24 cellular contexts compared by ENCODE assay signal in the genomic region with DNA sequence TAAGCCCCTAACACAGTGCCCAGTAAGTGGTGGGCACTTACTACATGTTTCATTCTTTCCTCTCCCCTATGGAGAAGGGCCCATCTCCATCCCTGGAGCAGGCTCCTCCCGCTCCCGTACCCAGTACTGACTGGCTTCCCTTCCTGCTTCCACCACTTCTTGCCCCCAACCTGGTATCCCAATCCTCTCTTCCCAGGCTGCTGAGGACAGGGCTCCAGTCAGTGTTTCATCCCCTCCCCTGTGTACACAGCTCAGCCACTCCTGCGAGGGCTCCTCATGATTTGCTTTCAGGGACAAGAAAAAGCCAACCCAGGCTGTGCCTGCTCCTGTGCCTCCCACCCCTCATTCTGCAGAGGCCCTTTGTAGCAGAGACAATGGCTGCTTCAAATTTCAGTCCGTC. TPM values are rescaled to one million over a fixed set of nuclear protein-coding genes. Genes with fewer than 3 reads are reported as not detected.
DNase-seq lines count a peak whose midpoint lies in the region; ATAC-seq, FAIRE-seq and TF ChIP-seq lines count a peak whose summit lies in the region.
"Had no signal": no experiment of that assay in that cellular context is flagged by ENCODE, and none has a peak within 500 bp of the region (broad histone marks: within the 10 kb centered on the region; RNA-seq: fewer than 3 reads in every experiment).

No MANE protein-coding gene starts in this region.

- H3K27ac Mint-ChIP-seq in T-helper 17 cell: peak overlapping the region; percentile 37
- peak overlapping the region; percentile 13 for H3K27ac Mint-ChIP-seq in osteocyte (ENCODE audit: unreplicated experiment)
- H3K27ac Mint-ChIP-seq in activated naive CD4-positive, alpha-beta T cell treated with anti-CD3 and anti-CD28 coated beads, Interleukin-2, amount 50 U/mL, for 72 hours: no peak overlapping the region
- H3K27ac Mint-ChIP-seq: CD14-positive monocyte; CD8-positive, alpha-beta T cell had no signal

- H3K4me2 ChIP-seq in endothelial cell of umbilical vein (ENCODE audit: insufficient read depth, low read length): no peak overlapping the region
- H3K4me2 ChIP-seq: BLaER1 had no signal

- POLR2A ChIA-PET in endothelial cell of umbilical vein (lab: Charles Lee): no interaction called here

- no peak for TF ChIP-seq POLR2A in endothelial cell of umbilical vein (IDR thresholded peaks at IDR 0.05; ENCODE audit: low read depth, low read length)

- H3K36me3 ChIP-seq in endothelial cell of umbilical vein (ENCODE audit: control insufficient read depth in 2 of 2, extremely low read depth in 1 of 2, insufficient read depth in 2 of 2, low read length in 2 of 2): no peaks in the 10 kb centered on the region
- H3K36me3 ChIP-seq: BLaER1, HAP-1 had no signal

- H3K4me1 Mint-ChIP-seq in T-helper 17 cell (peaks cover 19% of the 10 kb centered on the region), osteocyte (ENCODE audit: unreplicated experiment) (peaks cover 23% of the 10 kb centered on the region)

- no peak overlapping the region for H3K27ac ChIP-seq in endothelial cell of umbilical vein (ENCODE audit: insufficient read depth, low read depth, low read length)
- H3K27ac ChIP-seq: BLaER1, HL-60 had no signal

- no TSS peak for BruUV-seq in endothelial cell of umbilical vein (replicated peaks; lab: Mats Ljungman, UMichigan)

- H3K36me3 Mint-ChIP-seq in T-helper 17 cell (ENCODE audit: low read depth) (peaks cover 2% of the 10 kb centered on the region), osteocyte (ENCODE audit: unreplicated experiment) (no peaks in the 10 kb centered on the region)
- no peaks in the 10 kb centered on the region for H3K36me3 Mint-ChIP-seq in activated naive CD4-positive, alpha-beta T cell treated with anti-CD3 and anti-CD28 coated beads, Interleukin-2, amount 50 U/mL, for 72 hours
- H3K36me3 Mint-ChIP-seq: CD14-positive monocyte; CD8-positive, alpha-beta T cell had no signal

- intact Hi-C loops in endothelial cell of umbilical vein (cut with micrococcal nuclease): loop anchor here (5.0 kb wide), 1 partner anchor 232 kb away; no protein-coding TSS in a partner anchor

- H3K9me3 Mint-ChIP-seq in osteocyte (ENCODE audit: unreplicated experiment): no peaks in the 10 kb centered on the region
- no peaks in the 10 kb centered on the region for H3K9me3 Mint-ChIP-seq in activated naive CD4-positive, alpha-beta T cell treated with anti-CD3 and anti-CD28 coated beads, Interleukin-2, amount 50 U/mL, for 72 hours
- H3K9me3 Mint-ChIP-seq: CD14-positive monocyte; CD8-positive, alpha-beta T cell had no signal

- peaks cover 16% of the 10 kb centered on the region for H3K4me1 ChIP-seq in endothelial cell of umbilical vein (ENCODE audit: control insufficient read depth, extremely low read depth, insufficient read depth, low read length)

- H4K20me1 ChIP-seq in endothelial cell of umbilical vein (replicated peaks; ENCODE audit: control insufficient read depth, extremely low read depth, insufficient read depth, low read length): no peaks in the 10 kb centered on the region
- H4K20me1 ChIP-seq: BLaER1 had no signal

- no peak overlapping the region for H3K9ac ChIP-seq in endothelial cell of umbilical vein (replicated peaks; ENCODE audit: extremely low read depth, insufficient read depth, low read length)
- H3K9ac ChIP-seq: BLaER1 had no signal

- peaks cover 55% of the 10 kb centered on the region for H3K27me3 Mint-ChIP-seq in T-helper 17 cell
- peaks cover 9% of the 10 kb centered on the region for H3K27me3 Mint-ChIP-seq in osteocyte (ENCODE audit: unreplicated experiment)

- CTCF ChIA-PET in endothelial cell of umbilical vein (lab: Charles Lee): interaction anchor here (14.5 kb wide), 1 partner anchor 70 kb away, joined by 1121 read pairs; no protein-coding TSS in a partner anchor

- no peaks in the 10 kb centered on the region for H3K9me1 ChIP-seq in endothelial cell of umbilical vein (replicated peaks; ENCODE audit: control insufficient read depth, extremely low read depth, insufficient read depth, low read length)

- dilution Hi-C loops in endothelial cell of umbilical vein (cut with MboI; ENCODE audit: extremely low pct_ligation_motif_present, low sequenced_read_pairs): no loop called here

- H3K79me2 ChIP-seq in endothelial cell of umbilical vein (ENCODE audit: control insufficient read depth, insufficient read depth, low read length): no peaks in the 10 kb centered on the region

- H3K9me3 ChIP-seq in T-helper 17 cell (ENCODE audit: control insufficient read depth, low read length, poor library complexity, severe bottlenecking): no peaks in the 10 kb centered on the region
- no peaks in the 10 kb centered on the region for H3K9me3 ChIP-seq in endothelial cell of umbilical vein (replicated peaks; ENCODE audit: control insufficient read depth, insufficient read depth, low read length)
- H3K9me3 ChIP-seq: BLaER1, HAP-1 had no signal

- no peak overlapping the region for H2AFZ ChIP-seq in endothelial cell of umbilical vein (ENCODE audit: low read depth, low read length)

- FAIRE-seq in endothelial cell of umbilical vein (lab: Jason Lieb, UNC): no peak
- no peak for FAIRE-seq in frontal cortex (lab: Jason Lieb, UNC)
- FAIRE-seq: GM12878 had no signal

- ATAC-seq in T-helper 17 cell (no peak), HG02970 (IDR thresholded peaks at IDR 0.05; ENCODE audit: low FRiP score, unreplicated experiment) (no peak)
- ATAC-seq in activated naive CD4-positive, alpha-beta T cell treated with anti-CD3 and anti-CD28 coated beads, Interleukin-2, amount 50 U/mL, for 72 hours: no peak
- ATAC-seq: CD8-positive, alpha-beta T cell; GM12878 had no signal

- peaks cover 5 to 7% of the 10 kb centered on the region in 2 experiments for H3K27me3 ChIP-seq in endothelial cell of umbilical vein (ENCODE audit: control insufficient read depth in 2 of 2, insufficient read depth in 2 of 2, low read length in 2 of 2)
- H3K27me3 ChIP-seq: BLaER1 had no signal

- peak; percentile 42 for DNase-seq in activated CD8-positive, alpha-beta memory T cell treated with anti-CD3 and anti-CD28 coated beads, Interleukin-2, amount 50 U/mL, for 48 hours
- DNase-seq in activated CD8-positive, alpha-beta memory T cell treated with anti-CD3 and anti-CD28 coated beads, Interleukin-2, amount 50 U/mL, for 4 hours: no peak
- DNase-seq in T-helper 17 cell (no peak), endothelial cell of umbilical vein (ENCODE audit: low read depth, low spot score) (no peak), osteocyte (ENCODE audit: extremely low spot score, unreplicated experiment) (no peak), frontal cortex (ENCODE audit: low spot score in 2 of 2) (no peak)
- no peak for DNase-seq in activated naive CD4-positive, alpha-beta T cell treated with anti-CD3 and anti-CD28 coated beads, Interleukin-2, amount 50 U/mL, for 72 hours (ENCODE audit: low spot score in 2 of 2)
- DNase-seq: 8988T; Calu3; CD8-positive, alpha-beta T cell; DMS 273 treated with DMSO at 0.1 percent for 48 hours; DMS53; DND-41; EL; GOT3 had no signal

- H3K4me3 Mint-ChIP-seq in T-helper 17 cell (no peak overlapping the region), osteocyte (ENCODE audit: unreplicated experiment) (no peak overlapping the region)
- H3K4me3 Mint-ChIP-seq: CD14-positive monocyte; CD8-positive, alpha-beta T cell had no signal

- no peak overlapping the region for H3K4me3 ChIP-seq in endothelial cell of umbilical vein (replicated peaks in 1 of 3; ENCODE audit: insufficient read depth in 1 of 3, low read depth in 1 of 3, low read length in 3 of 3)
- H3K4me3 ChIP-seq: BLaER1, GM12878, HAP-1 had no signal

- no peak for TF ChIP-seq CTCF in endothelial cell of umbilical vein (IDR thresholded peaks at IDR 0.05; ENCODE audit: extremely low read depth in 1 of 2, insufficient read depth in 1 of 2, low read depth in 1 of 2, low read length in 2 of 2)
- no peak for TF ChIP-seq CTCF in osteocyte (IDR thresholded peaks at IDR 0.05)

TF ChIP-seq in endothelial cell of umbilical vein, 7 proteins besides CTCF, POLR2A, EP300 and RAD21:
- peak; percentile 25 for TF ChIP-seq EZH2 (IDR thresholded peaks at IDR 0.05; ENCODE audit: borderline replicate concordance, low read depth, low read length, severe bottlenecking)
- no peak for TF ChIP-seq JUN (IDR thresholded peaks at IDR 0.05; ENCODE audit: borderline replicate concordance, insufficient read depth, insufficient read length, low read depth)

RNA-seq across cellular contexts. Expression of a gene that starts 20.8 kb away (rescaled TPM):
- total RNA-seq in T-helper 17 cell (10 to 100 TPM; 74.0 to 78.2 TPM), endothelial cell of umbilical vein (22.3 and 25.2 TPM in 2 replicates), osteocyte (27.7 and 28.5 TPM in 2 replicates), frontal cortex (14.3 TPM)
- polyA plus RNA-seq in endothelial cell of umbilical vein: 5.9 and 6.8 TPM in 2 replicates
- polyA plus RNA-seq in endothelial cell of umbilical vein (2011; cell fraction: cytosol; rRNA removed): 6.7 and 6.8 TPM in 2 replicates
- polyA plus RNA-seq in endothelial cell of umbilical vein (2011; cell fraction: nucleus; rRNA removed): 14.2 and 18.0 TPM in 2 replicates
- polyA plus RNA-seq in endothelial cell of umbilical vein (2012): 10.5 and 10.7 TPM in 2 replicates
- 23.6 and 25.7 TPM in 2 replicates for polyA minus RNA-seq in endothelial cell of umbilical vein
- 10.2 TPM for polyA minus RNA-seq in endothelial cell of umbilical vein (2011; cell fraction: cytosol; rRNA and poly(A)+ RNA removed)
- polyA minus RNA-seq in endothelial cell of umbilical vein (2011; cell fraction: nucleus; rRNA and poly(A)+ RNA removed): 32.4 and 35.4 TPM in 2 replicates
- 10 to 100 TPM; 27.0 to 49.3 TPM for total RNA-seq in activated naive CD4-positive, alpha-beta T cell treated with anti-CD3 and anti-CD28 coated beads, Interleukin-2, amount 50 U/mL, for 72 hours

RNA-seq across cellular contexts. Expression of a gene that starts 59.4 kb away (rescaled TPM):
- total RNA-seq in T-helper 17 cell: under 1 TPM in 1 of 2 donors, not detected in 1; 0.15 TPM
- total RNA-seq in endothelial cell of umbilical vein: not detected in 2 replicates
- not detected in 2 replicates for polyA plus RNA-seq in endothelial cell of umbilical vein
- polyA plus RNA-seq in endothelial cell of umbilical vein (2011; cell fraction: cytosol; rRNA removed): not detected in 2 replicates
- not detected in 2 replicates for polyA plus RNA-seq in endothelial cell of umbilical vein (2011; cell fraction: nucleus; rRNA removed)
- not detected in 2 replicates for polyA plus RNA-seq in endothelial cell of umbilical vein (2012)
- not detected in 2 replicates for polyA minus RNA-seq in endothelial cell of umbilical vein
- not detected for polyA minus RNA-seq in endothelial cell of umbilical vein (2011; cell fraction: cytosol; rRNA and poly(A)+ RNA removed)
- polyA minus RNA-seq in endothelial cell of umbilical vein (2011; cell fraction: nucleus; rRNA and poly(A)+ RNA removed): not detected in 2 replicates
- not detected in 2 replicates for total RNA-seq in osteocyte
- not detected for total RNA-seq in activated naive CD4-positive, alpha-beta T cell treated with anti-CD3 and anti-CD28 coated beads, Interleukin-2, amount 50 U/mL, for 72 hours
- under 0.01 TPM for total RNA-seq in frontal cortex
- total RNA-seq: A673; Calu3; CD8-positive, alpha-beta T cell; G401; HT1080 had no signal

Comparison
In these comparisons a context has a peak if more than half of its experiments do, and no peak if none do; other contexts are left out.
1. H3K27ac Mint-ChIP-seq: peak in T-helper 17 cell (single experiment) and osteocyte (single experiment); none in activated naive CD4-positive, alpha-beta T cell treated with anti-CD3 and anti-CD28 coated beads, Interleukin-2, amount 50 U/mL, for 72 hours (0 of 2).